ENCODE assay signal across 8 cellular contexts in genomic region chr17:74212913-74213791, GRCh38. TPM values are rescaled to one million over a fixed set of nuclear protein-coding genes. Genes with fewer than 3 reads are reported as not detected.
DNase-seq lines count a peak whose midpoint lies in the region; ATAC-seq and TF ChIP-seq lines count a peak whose summit lies in the region.

TSS of gene TTYH2 (plus strand) at chr17:74213571. CDS start at chr17:74213588, 17 bp downstream.

- CTCF ChIA-PET in WTC11 (lab: Charles Lee), result interaction anchor here (0.9 to 3.2 kb wide), 23 partner anchors 9 to 191 kb away, joined by 3 to 23 read pairs (median 4); partner anchors contain the start of genes BTBD17, DNAI2 and RPL38

- peaks cover 22% of the 10 kb centered on the region for H3K36me3 Mint-ChIP-seq in WTC11

- DNase-seq in NCI-H2227 (lab: John Stamatoyannopoulos, UW; ENCODE audit: unreplicated experiment) (peak; percentile 85), WTC11 (ENCODE audit: low spot score) (peak; percentile 74), cardiac fibroblast (ENCODE audit: low read depth in 2 of 2) (peak; percentile 85 to 92), iris pigment epithelial cell (ENCODE audit: low read depth) (peak; percentile 89)
- peak; percentile 53 to 71 for DNase-seq in stimulated activated CD4-positive, alpha-beta T cell treated with anti-CD3 and anti-CD28 coated beads, Interleukin-12 subunit alpha, Interleukin-12 subunit beta, amount 100 ng/mL, for 24 hours (ENCODE audit: low read depth in 2 of 2)

- no peaks in the 10 kb centered on the region for H3K36me3 ChIP-seq in ACC112 (ENCODE audit: insufficient read depth, low read length)

- peak within 1 kb of the TSS; percentile 66 for H2AFZ ChIP-seq in ACC112 (ENCODE audit: low read length, unreplicated experiment)

- H3K4me3 Mint-ChIP-seq in WTC11, result peak within 1 kb of the TSS; percentile 93

- peak within 1 kb of the TSS; percentile 60; the same call in 1 of the 2 replicates for H3K27ac ChIP-seq in ACC112 (ENCODE audit: low read depth, low read length)

- H3K27me3 ChIP-seq in ACC112 (ENCODE audit: insufficient read depth, low read length), result no peaks in the 10 kb centered on the region

- H3K4me1 Mint-ChIP-seq in WTC11, result peaks cover 45% of the 10 kb centered on the region

- H3K4me1 ChIP-seq in ACC112 (ENCODE audit: control insufficient read depth, insufficient read depth, low read length, unreplicated experiment), result peaks cover 13% of the 10 kb centered on the region

- peak within 1 kb of the TSS; percentile 79 for H3K4me3 ChIP-seq in ACC112 (ENCODE audit: low read depth, low read length)
- H3K4me3 ChIP-seq in cardiac fibroblast (replicated peaks in 1 of 2; ENCODE audit: low read depth in 2 of 2, low read length in 2 of 2), result peak within 1 kb of the TSS; percentile 60 to 74

- H3K27ac Mint-ChIP-seq in WTC11, result peak within 1 kb of the TSS; percentile 65

- H3K79me2 ChIP-seq in ACC112 (ENCODE audit: control insufficient read depth, insufficient read depth, low read length, unreplicated experiment), result peaks cover 3% of the 10 kb centered on the region

- peaks cover 37% of the 10 kb centered on the region for H3K27me3 Mint-ChIP-seq in WTC11 (ENCODE audit: low read depth)

- no peak for TF ChIP-seq CTCF in WTC11 (IDR thresholded peaks at IDR 0.05)
- TF ChIP-seq CTCF in cardiac fibroblast (IDR thresholded peaks at IDR 0.05; ENCODE audit: low read depth, low read length), result peak; percentile 52

- ATAC-seq in GM18861 (IDR thresholded peaks at IDR 0.05; ENCODE audit: unreplicated experiment) (peak; percentile 32), HG03066 (IDR thresholded peaks at IDR 0.05; ENCODE audit: low read depth, unreplicated experiment) (peak; percentile 55), WTC11 (peak; percentile 34)

- POLR2A ChIA-PET in WTC11 (lab: Charles Lee), result interaction anchor here (1.0 to 1.2 kb wide), 3 partner anchors 9 to 32 kb away, joined by 3 to 7 read pairs (median 5); no protein-coding TSS in a partner anchor

- H3K9me3 Mint-ChIP-seq in WTC11, result no peaks in the 10 kb centered on the region

TF ChIP-seq in WTC11, 78 proteins besides CTCF, POLR2A, EP300 and RAD21 (continues in another document):
- TF ChIP-seq ZNF219 (CRISPR knock-in tag; IDR thresholded peaks at IDR 0.05; ENCODE audit: borderline replicate concordance), result no peak
- TF ChIP-seq TCF7 (CRISPR knock-in tag; IDR thresholded peaks at IDR 0.05; ENCODE audit: low read depth), result peak; percentile 44; the same call in 1 of the 2 replicates
- TF ChIP-seq AFF4 (CRISPR knock-in tag; IDR thresholded peaks at IDR 0.05; ENCODE audit: borderline replicate concordance), result no peak
- no peak for TF ChIP-seq ZNF263 (CRISPR knock-in tag; IDR thresholded peaks at IDR 0.05; ENCODE audit: low read depth)
- TF ChIP-seq PRRX2 (CRISPR knock-in tag; IDR thresholded peaks at IDR 0.05), result no peak
- no peak for TF ChIP-seq ZNF138 (CRISPR knock-in tag; conservative IDR thresholded peaks at IDR 0.05)
- TF ChIP-seq NFYB (CRISPR knock-in tag; conservative IDR thresholded peaks at IDR 0.05; ENCODE audit: low read depth), result no peak
- TF ChIP-seq TEAD4 (CRISPR knock-in tag; IDR thresholded peaks at IDR 0.05), result peak; percentile 64; the same call in 1 of the 2 replicates
- TF ChIP-seq NFE2L1 (CRISPR knock-in tag; IDR thresholded peaks at IDR 0.05), result no peak
- TF ChIP-seq FOXP1 (CRISPR knock-in tag; IDR thresholded peaks at IDR 0.05; ENCODE audit: borderline replicate concordance), result no peak
- no peak for TF ChIP-seq SMAD3 (CRISPR knock-in tag; IDR thresholded peaks at IDR 0.05; ENCODE audit: borderline replicate concordance)
- TF ChIP-seq HMGXB4 (CRISPR knock-in tag; IDR thresholded peaks at IDR 0.05), result 0 out of 2 replicates have a peak, but pooled peaks have one; percentile 14
- TF ChIP-seq FOXJ3 (CRISPR knock-in tag; IDR thresholded peaks at IDR 0.05; ENCODE audit: borderline replicate concordance), result no peak
- TF ChIP-seq CREB1 (CRISPR knock-in tag; IDR thresholded peaks at IDR 0.05), result no peak
- TF ChIP-seq ARID4B (CRISPR knock-in tag; IDR thresholded peaks at IDR 0.05; ENCODE audit: borderline replicate concordance), result peak; percentile 70; the same call in 1 of the 2 replicates
- TF ChIP-seq USF1 (CRISPR knock-in tag; IDR thresholded peaks at IDR 0.05), result peak; percentile 27; the same call in 1 of the 2 replicates

RNA-seq across cellular contexts. Expression of gene TTYH2, which starts in this region (rescaled TPM):
- total RNA-seq in WTC11 (2021), result 3.5 to 5.1 TPM (median 4.5 TPM) in 3 replicates

Comparison
In these comparisons a context has a peak if more than half of its experiments do, and no peak if none do; other contexts are left out.
1. Peak in every context shown above with its lines: DNase-seq, ATAC-seq, H3K4me3 ChIP-seq and H3K27ac ChIP-seq.